20 cellular contexts compared by ENCODE assay signal in genomic region chr15:100831466-100831865, GRCh38. TPM values are rescaled to one million over a fixed set of nuclear protein-coding genes. Genes with fewer than 3 reads are reported as not detected.
DNase-seq lines count a peak whose midpoint lies in the region; ATAC-seq and TF ChIP-seq lines count a peak whose summit lies in the region.
"Had no signal": no experiment of that assay in that cellular context is flagged by ENCODE, and none has a peak within 500 bp of the region (broad histone marks: within the 10 kb centered on the region; RNA-seq: fewer than 3 reads in every experiment).

No MANE protein-coding gene starts in this region.

- no peaks in the 10 kb centered on the region for H3K27me3 ChIP-seq in mammary epithelial cell (ENCODE audit: insufficient read depth, low read length)
- H3K27me3 ChIP-seq in breast epithelium: no peaks in the 10 kb centered on the region
- no peaks in the 10 kb centered on the region for H3K27me3 ChIP-seq in SJCRH30
- H3K27me3 ChIP-seq in tibial artery: peaks cover 0 to 4% of the 10 kb centered on the region in 2 donors
- H3K27me3 ChIP-seq: SJSA1 had no signal

- no peak overlapping the region for H3K4me2 ChIP-seq in mammary epithelial cell (ENCODE audit: insufficient read depth, low read depth, low read length)

- dilution Hi-C loops in mammary epithelial cell (cut with HindIII; ENCODE audit: low sequenced_read_pairs): no loop called here

- intact Hi-C loops in mammary epithelial cell (cut with micrococcal nuclease): no loop called here
- intact Hi-C loops in breast epithelium (cut with DNase I; ENCODE audit: low total_unique reads): no loop called here
- intact Hi-C loops in tibial artery (cut with DNase I; ENCODE audit: low total_unique reads): no loop called here

- no peaks in the 10 kb centered on the region for H4K20me1 ChIP-seq in mammary epithelial cell (ENCODE audit: insufficient read depth, low read length)

- H2AFZ ChIP-seq in mammary epithelial cell (ENCODE audit: low read depth, low read length): peak overlapping the region; percentile 43

- no peak for ATAC-seq in activated naive CD8-positive, alpha-beta T cell treated with anti-CD3 and anti-CD28 coated beads, Interleukin-2, amount 50 U/mL, for 24 hours
- ATAC-seq in HG03280 (IDR thresholded peaks at IDR 0.05; ENCODE audit: unreplicated experiment): no peak

- peaks cover 6% of the 10 kb centered on the region for H3K9me3 Mint-ChIP-seq in glutamatergic neuron (ENCODE audit: unreplicated experiment)
- peaks cover 4% of the 10 kb centered on the region for H3K9me3 Mint-ChIP-seq in activated naive CD8-positive, alpha-beta T cell treated with anti-CD3 and anti-CD28 coated beads, Interleukin-2, amount 50 U/mL, for 24 hours

- H3K36me3 Mint-ChIP-seq in glutamatergic neuron (ENCODE audit: unreplicated experiment): peaks cover 4% of the 10 kb centered on the region
- H3K36me3 Mint-ChIP-seq in activated naive CD8-positive, alpha-beta T cell treated with anti-CD3 and anti-CD28 coated beads, Interleukin-2, amount 50 U/mL, for 24 hours (ENCODE audit: low read depth): no peaks in the 10 kb centered on the region
- H3K36me3 Mint-ChIP-seq: CD8-positive, alpha-beta memory T cell had no signal

- H3K79me2 ChIP-seq in mammary epithelial cell (ENCODE audit: insufficient read depth, low read length): no peaks in the 10 kb centered on the region

- CTCF ChIA-PET in mammary epithelial cell (lab: Charles Lee; ENCODE audit: low non-redundant PET): no interaction called here

- no peaks in the 10 kb centered on the region for H3K27me3 Mint-ChIP-seq in glutamatergic neuron (ENCODE audit: unreplicated experiment)
- H3K27me3 Mint-ChIP-seq in activated naive CD8-positive, alpha-beta T cell treated with anti-CD3 and anti-CD28 coated beads, Interleukin-2, amount 50 U/mL, for 24 hours: peaks cover 24% of the 10 kb centered on the region

- H3K4me3 ChIP-seq in mammary epithelial cell (replicated peaks in 1 of 3; ENCODE audit: insufficient read depth in 1 of 3, low read depth in 2 of 3, low read length in 3 of 3) (no peak overlapping the region), breast epithelium (no peak overlapping the region), SJCRH30 (no peak overlapping the region), tibial artery (no peak overlapping the region)
- H3K4me3 ChIP-seq: SJSA1 had no signal

- no peak for TF ChIP-seq CTCF in mammary epithelial cell (conservative IDR thresholded peaks at IDR 0.05 in 1 of 2, IDR thresholded peaks at IDR 0.05 in 1 of 2; ENCODE audit: extremely low read depth in 1 of 2, insufficient read depth in 1 of 2, low read depth in 1 of 2, low read length in 2 of 2)
- no peak for TF ChIP-seq CTCF in breast epithelium (IDR thresholded peaks at IDR 0.05)
- TF ChIP-seq CTCF in glutamatergic neuron (IDR thresholded peaks at IDR 0.05; ENCODE audit: partially characterized antibody, unreplicated experiment): no peak
- no peak for TF ChIP-seq CTCF in tibial artery (IDR thresholded peaks at IDR 0.05)

- DNase-seq in mammary epithelial cell (no peak), breast epithelium (ENCODE audit: low spot score in 2 of 2) (no peak), SJCRH30 (peak; percentile 15 to 37), glutamatergic neuron (peak; percentile 43), tibial artery (no peak), NCI-H1048 (lab: John Stamatoyannopoulos, UW) (no peak)
- no peak for DNase-seq in activated naive CD8-positive, alpha-beta T cell treated with anti-CD3 and anti-CD28 coated beads, Interleukin-2, amount 50 U/mL, for 24 hours
- DNase-seq: 8988T; CD8-positive, alpha-beta memory T cell; IMR-90; Kasumi-1; MM.1S; NCI-H1105; NCI-H1694; NCI-H2107; NCI-H345; NCI-H69 had no signal

- H3K9ac ChIP-seq in mammary epithelial cell (ENCODE audit: insufficient read depth, low read length): no peak overlapping the region

- H3K4me1 Mint-ChIP-seq in glutamatergic neuron (ENCODE audit: low read depth, unreplicated experiment): peaks cover 29% of the 10 kb centered on the region
- no peaks in the 10 kb centered on the region for H3K4me1 Mint-ChIP-seq in activated naive CD8-positive, alpha-beta T cell treated with anti-CD3 and anti-CD28 coated beads, Interleukin-2, amount 50 U/mL, for 24 hours
- H3K4me1 Mint-ChIP-seq: CD8-positive, alpha-beta memory T cell had no signal

- no peak for TF ChIP-seq POLR2A in breast epithelium (IDR thresholded peaks at IDR 0.05)

- 26% methylated on average over 3 of the region's 6 CpGs for WGBS in mammary epithelial cell (ENCODE audit: low coverage, missing lambda C conversion rate)

- in situ Hi-C loops in mammary epithelial cell (cut with MboI; ENCODE audit: low sequenced_read_pairs in 2 of 2): no loop called here

- H3K9me3 ChIP-seq in mammary epithelial cell (replicated peaks; ENCODE audit: insufficient read depth, low read length) (no peaks in the 10 kb centered on the region), breast epithelium (no peaks in the 10 kb centered on the region), SJCRH30 (replicated peaks) (0 out of 2 replicates have a peak, but pooled peaks cover 8% of the 10 kb centered on the region), tibial artery (no peaks in the 10 kb centered on the region)

- H3K36me3 ChIP-seq in mammary epithelial cell (ENCODE audit: insufficient read depth, low read length) (no peaks in the 10 kb centered on the region), breast epithelium (no peaks in the 10 kb centered on the region), SJCRH30 (no peaks in the 10 kb centered on the region), tibial artery (no peaks in the 10 kb centered on the region)
- H3K36me3 ChIP-seq: SJSA1 had no signal

- no TSS peak for BruUV-seq in mammary epithelial cell (replicated peaks; lab: Mats Ljungman, UMichigan)

- H3K27ac Mint-ChIP-seq in glutamatergic neuron (ENCODE audit: unreplicated experiment): peak overlapping the region; percentile 95
- H3K27ac Mint-ChIP-seq in activated naive CD8-positive, alpha-beta T cell treated with anti-CD3 and anti-CD28 coated beads, Interleukin-2, amount 50 U/mL, for 24 hours: no peak overlapping the region
- H3K27ac Mint-ChIP-seq: CD8-positive, alpha-beta memory T cell had no signal

- H3K4me3 Mint-ChIP-seq in glutamatergic neuron (ENCODE audit: unreplicated experiment): peak overlapping the region; percentile 55
- H3K4me3 Mint-ChIP-seq in activated naive CD8-positive, alpha-beta T cell treated with anti-CD3 and anti-CD28 coated beads, Interleukin-2, amount 50 U/mL, for 24 hours: no peak overlapping the region
- H3K4me3 Mint-ChIP-seq: CD8-positive, alpha-beta memory T cell had no signal

- H3K4me1 ChIP-seq in mammary epithelial cell (ENCODE audit: insufficient read depth, low read length): peaks cover 10% of the 10 kb centered on the region
- no peaks in the 10 kb centered on the region for H3K4me1 ChIP-seq in breast epithelium
- peaks cover 19% of the 10 kb centered on the region; the same call in 1 of the 2 replicates for H3K4me1 ChIP-seq in SJCRH30
- no peaks in the 10 kb centered on the region for H3K4me1 ChIP-seq in tibial artery

- H3K27ac ChIP-seq in mammary epithelial cell (ENCODE audit: insufficient read depth, low read depth, low read length) (no peak overlapping the region), breast epithelium (no peak overlapping the region), SJCRH30 (no peak overlapping the region), tibial artery (no peak overlapping the region)
- H3K27ac ChIP-seq: RWPE1, SJSA1 had no signal

RNA-seq across cellular contexts. Expression of gene ALDH1A3, which starts 48.2 kb away (rescaled TPM):
- total RNA-seq in mammary epithelial cell (100 to 1,000 TPM; 284 to 347 TPM), breast epithelium (100 to 1,000 TPM in 1 of 3 donors, 10 to 100 TPM in 2; 24.2 to 207 (median 44.9) TPM), glutamatergic neuron (ENCODE audit: unreplicated experiment) (2.8 TPM)
- polyA plus RNA-seq in mammary epithelial cell: 430 TPM
- polyA minus RNA-seq in mammary epithelial cell: 896 TPM
- 148 and 154 TPM in 2 replicates for total RNA-seq in SJCRH30 (2014; rRNA removed; shearing (Covaris generic))
- total RNA-seq: CD8-positive, alpha-beta memory T cell had no signal
- polyA plus RNA-seq: CD8-positive, alpha-beta memory T cell had no signal

Comparison
In these comparisons a context has a peak if more than half of its experiments do, and no peak if none do; other contexts are left out.
1. DNase-seq: peak in SJCRH30 (2 of 2) and glutamatergic neuron (single experiment); none in mammary epithelial cell (single experiment), breast epithelium (0 of 2), activated naive CD8-positive, alpha-beta T cell treated with anti-CD3 and anti-CD28 coated beads, Interleukin-2, amount 50 U/mL, for 24 hours (single experiment), tibial artery (0 of 2) and NCI-H1048 (single experiment).